ENCODE assay signal across 11 cellular contexts in the genomic region with DNA sequence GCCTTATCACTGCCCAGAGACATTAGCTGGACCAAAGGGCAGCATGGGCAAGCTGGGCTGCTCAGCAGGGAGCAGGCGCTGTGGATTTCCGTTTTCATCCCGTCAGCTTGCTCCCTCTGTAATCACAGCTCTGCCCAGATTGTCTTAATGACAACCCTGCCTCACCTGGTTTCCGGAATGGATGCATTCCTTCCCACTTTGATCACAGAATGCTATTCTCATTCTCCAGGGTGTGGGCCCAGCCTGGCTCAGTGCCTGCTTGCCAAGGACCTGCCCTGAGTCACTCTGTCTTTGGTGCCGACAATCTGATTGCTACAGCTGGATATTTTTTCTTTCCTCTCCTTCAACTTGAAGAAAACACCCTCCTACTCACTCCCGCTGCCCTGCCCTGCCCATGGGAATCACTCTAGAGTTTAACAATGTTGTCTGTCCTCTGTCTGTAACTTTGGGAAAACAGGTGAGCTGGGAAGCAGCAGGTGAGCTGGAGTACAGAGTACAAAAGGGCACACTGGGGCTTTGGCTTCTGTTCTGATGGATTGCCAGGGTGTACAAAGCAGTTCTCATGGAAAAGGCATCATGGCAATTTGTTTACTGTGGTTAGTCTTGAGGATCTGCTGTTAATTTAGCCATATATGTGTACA. TPM values are rescaled to one million over a fixed set of nuclear protein-coding genes. Genes with fewer than 3 reads are reported as not detected.
DNase-seq lines count a peak whose midpoint lies in the region; ATAC-seq and TF ChIP-seq lines count a peak whose summit lies in the region.
"Had no signal": no experiment of that assay in that cellular context is flagged by ENCODE, and none has a peak within 500 bp of the region (broad histone marks: within the 10 kb centered on the region; RNA-seq: fewer than 3 reads in every experiment).

No MANE protein-coding gene starts in this region.

- no peaks in the 10 kb centered on the region for H3K79me2 ChIP-seq in mesendoderm (ENCODE audit: control insufficient read depth, insufficient read depth, low read length)

- no peak overlapping the region for H4K8ac ChIP-seq in mesendoderm (ENCODE audit: low read depth, low read length)

- no peak overlapping the region for H2BK15ac ChIP-seq in mesendoderm (replicated peaks; ENCODE audit: low read depth)

- DNase-seq in DMS153 (lab: John Stamatoyannopoulos, UW) (peak; percentile 77), MG63 (peak; percentile 47), astrocyte of the hippocampus (ENCODE audit: low read depth, low spot score) (peak; percentile 59), mesendoderm (peak; percentile 87), NCI-H524 (lab: John Stamatoyannopoulos, UW) (no peak), glutamatergic neuron (no peak), caudate nucleus (lab: John Stamatoyannopoulos, UW) (no peak)
- DNase-seq: effector memory CD8-positive, alpha-beta T cell had no signal

- H3K27ac ChIP-seq in mesendoderm (ENCODE audit: low read depth, low read length) (no peak overlapping the region), caudate nucleus (ENCODE audit: low read depth, low read length) (no peak overlapping the region)
- H3K27ac ChIP-seq: testis had no signal

- H3K4me1 Mint-ChIP-seq in glutamatergic neuron (ENCODE audit: low read depth, unreplicated experiment) = peaks cover 7% of the 10 kb centered on the region

- no peak overlapping the region for H2BK5ac ChIP-seq in mesendoderm (ENCODE audit: low read length)

- no peaks in the 10 kb centered on the region for H3K4me1 ChIP-seq in mesendoderm (ENCODE audit: control insufficient read depth, low read depth, low read length)

- no peak overlapping the region for H3K27ac Mint-ChIP-seq in glutamatergic neuron (ENCODE audit: unreplicated experiment)
- H3K27ac Mint-ChIP-seq: effector memory CD8-positive, alpha-beta T cell; T-helper 1 cell treated with Interleukin-12 subunit alpha and Interleukin-12 subunit beta and Interleukin-4 antibody, amounts not matched to agents 30 μg/mL and 1 μg/mL, for 36 hours had no signal

- H2BK120ac ChIP-seq in mesendoderm (ENCODE audit: low read depth, low read length) = no peak overlapping the region

- H3K36me3 ChIP-seq in MG63 = no peaks in the 10 kb centered on the region
- H3K36me3 ChIP-seq in mesendoderm (ENCODE audit: control insufficient read depth, insufficient read depth, low read length) = no peaks in the 10 kb centered on the region

- no peak overlapping the region for H2AK5ac ChIP-seq in mesendoderm (ENCODE audit: low read length)

- H3K27me3 Mint-ChIP-seq in glutamatergic neuron (ENCODE audit: unreplicated experiment) = peaks cover 11% of the 10 kb centered on the region

- no peak for ATAC-seq in HG03095 (IDR thresholded peaks at IDR 0.05; ENCODE audit: unreplicated experiment)
- ATAC-seq: effector memory CD8-positive, alpha-beta T cell had no signal

- no peak overlapping the region for H4K5ac ChIP-seq in mesendoderm (ENCODE audit: low read length)

- peaks cover 1% of the 10 kb centered on the region for H3K9me3 Mint-ChIP-seq in glutamatergic neuron (ENCODE audit: unreplicated experiment)
- H3K9me3 Mint-ChIP-seq: effector memory CD8-positive, alpha-beta T cell; T-helper 1 cell treated with Interleukin-12 subunit alpha and Interleukin-12 subunit beta and Interleukin-4 antibody, amounts not matched to agents 30 μg/mL and 1 μg/mL, for 36 hours had no signal

- no peak overlapping the region for H3K9ac ChIP-seq in mesendoderm (ENCODE audit: low read length)

- H3K4me3 Mint-ChIP-seq in glutamatergic neuron (ENCODE audit: unreplicated experiment) = no peak overlapping the region
- H3K4me3 Mint-ChIP-seq: effector memory CD8-positive, alpha-beta T cell; T-helper 1 cell treated with Interleukin-12 subunit alpha and Interleukin-12 subunit beta and Interleukin-4 antibody, amounts not matched to agents 30 μg/mL and 1 μg/mL, for 36 hours had no signal

- no CpG with 5 or more reads among the region's 6 CpGs for WGBS in mesendoderm (ENCODE audit: extremely low coverage, insufficient coverage, low lambda C conversion rate)

- no peaks in the 10 kb centered on the region for H3K79me1 ChIP-seq in mesendoderm (ENCODE audit: low read length)

- H3K9me3 ChIP-seq in MG63 = no peaks in the 10 kb centered on the region
- H3K9me3 ChIP-seq: testis had no signal

- H3K36me3 Mint-ChIP-seq in glutamatergic neuron (ENCODE audit: unreplicated experiment) = no peaks in the 10 kb centered on the region

- no peak for TF ChIP-seq CTCF in glutamatergic neuron (IDR thresholded peaks at IDR 0.05; ENCODE audit: partially characterized antibody, unreplicated experiment)

- H3K27me3 ChIP-seq in MG63 (no peaks in the 10 kb centered on the region), mesendoderm (ENCODE audit: insufficient read depth, low read length, poor library complexity) (no peaks in the 10 kb centered on the region)
- H3K27me3 ChIP-seq: testis had no signal

- H3K4me2 ChIP-seq in mesendoderm (ENCODE audit: low read length) = no peak overlapping the region

- no peak overlapping the region for H3K4ac ChIP-seq in mesendoderm (ENCODE audit: low read depth, low read length)

- H3K18ac ChIP-seq in mesendoderm (ENCODE audit: low read length) = no peak overlapping the region

- no peak overlapping the region for H3K56ac ChIP-seq in mesendoderm (ENCODE audit: low read length)

- H3K23ac ChIP-seq in mesendoderm (ENCODE audit: low read length) = no peak overlapping the region

- H3K4me3 ChIP-seq in MG63 (no peak overlapping the region), mesendoderm (ENCODE audit: low read length) (no peak overlapping the region)
- H3K4me3 ChIP-seq: testis had no signal

RNA-seq across cellular contexts. Expression of a gene that starts 27.2 kb away (rescaled TPM):
- 32.9 and 51.3 TPM in 2 replicates for total RNA-seq in MG63 (2014; rRNA removed; shearing (Covaris generic); ENCODE audit: low replicate concordance)
- 126 TPM for polyA plus RNA-seq in mesendoderm (2013, experiment 1 of 2)
- polyA plus RNA-seq in mesendoderm (2013, experiment 2 of 2) = 126 TPM
- 17.3 TPM for total RNA-seq in glutamatergic neuron (ENCODE audit: unreplicated experiment)

RNA-seq across cellular contexts. Expression of a gene that starts 35.5 kb away (rescaled TPM):
- total RNA-seq in MG63 (2014; rRNA removed; shearing (Covaris generic); ENCODE audit: low replicate concordance) = 179 and 213 TPM in 2 replicates
- polyA plus RNA-seq in mesendoderm (2013, experiment 1 of 2) = 687 TPM
- 673 TPM for polyA plus RNA-seq in mesendoderm (2013, experiment 2 of 2)
- total RNA-seq in glutamatergic neuron (ENCODE audit: unreplicated experiment) = 114 TPM

Comparison
In these comparisons a context has a peak if more than half of its experiments do, and no peak if none do; other contexts are left out.
1. DNase-seq: peak in DMS153 (single experiment), MG63 (single experiment), astrocyte of the hippocampus (single experiment) and mesendoderm (single experiment); none in NCI-H524 (0 of 2), glutamatergic neuron (single experiment) and caudate nucleus (0 of 61).